33 cellular contexts compared by ENCODE assay signal in the genomic region with DNA sequence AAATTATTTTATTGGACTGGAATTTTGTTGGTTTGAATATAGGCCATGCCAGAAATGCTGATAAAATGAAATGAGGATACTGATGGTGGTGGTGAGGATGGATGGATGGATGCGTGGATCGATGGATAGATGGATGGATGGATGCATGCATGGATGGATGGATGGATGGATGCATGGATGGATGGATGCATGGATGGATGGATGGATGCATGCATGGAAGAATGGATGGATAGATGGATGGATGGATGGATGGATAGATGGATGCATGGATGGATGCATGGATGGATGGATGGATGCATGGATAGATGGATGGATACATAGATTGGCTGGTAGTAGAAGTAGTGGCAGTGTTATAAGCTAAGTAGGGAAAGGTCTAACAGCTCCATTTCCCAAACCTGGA. TPM values are rescaled to one million over a fixed set of nuclear protein-coding genes. Genes with fewer than 3 reads are reported as not detected.
"Had no signal": no experiment of that assay in that cellular context is flagged by ENCODE, and none has a peak within 500 bp of the region (broad histone marks: within the 10 kb centered on the region; RNA-seq: fewer than 3 reads in every experiment).

No MANE protein-coding gene starts in this region.

- H3K27ac ChIP-seq: ascending aorta, KMS-11, SJCRH30, SK-N-MC, WERI-Rb-1 had no signal

- ATAC-seq: activated CD8-positive, alpha-beta memory T cell treated with anti-CD3 and anti-CD28 coated beads, Interleukin-2, amount 10 ng/mL, durations not matched to agents 7 days and 5 days; activated T-helper 17 cell treated with anti-CD3 and anti-CD28 coated beads, Interleukin-2, amount 50 U/mL, for 72 hours; Panc1; T-helper 17 cell had no signal

- H3K27me3 Mint-ChIP-seq: T-helper 17 cell had no signal

- H3K9me3 Mint-ChIP-seq: activated T-helper 17 cell treated with anti-CD3 and anti-CD28 coated beads, Interleukin-2, amount 50 U/mL, for 72 hours had no signal

- DNase-seq: activated CD4-positive, alpha-beta T cell treated with anti-CD3 and anti-CD28 coated beads for 1 hour; activated CD4-positive, alpha-beta T cell treated with anti-CD3 and anti-CD28 coated beads for 48 hours; activated CD4-positive, alpha-beta T cell treated with anti-CD3 and anti-CD28 coated beads, Interleukin-2, amount 50 U/mL, for 4 hours; activated CD4-positive, CD25-positive, alpha-beta regulatory T cell; activated CD8-positive, alpha-beta memory T cell treated with anti-CD3 and anti-CD28 coated beads for 24 hours; activated CD8-positive, alpha-beta memory T cell treated with anti-CD3 and anti-CD28 coated beads, Interleukin-2, amount 10 ng/mL, durations not matched to agents 7 days and 5 days; activated CD8-positive, alpha-beta memory T cell treated with anti-CD3 and anti-CD28 coated beads, Interleukin-2, amount 50 U/mL, for 48 hours; activated gamma-delta T cell; activated naive CD4-positive, alpha-beta T cell treated with Interleukin-2 at 50 U/mL for 16 hours; activated T-cell treated with anti-CD3 and anti-CD28 coated beads, Interleukin-2, amount 50 U/mL, for 48 hours; cerebellar nuclear complex; MM.1S; MV-4-11; NCI-H1092; NCI-H1436 treated with DMSO at 0.1 percent for 48 hours; NCI-H1694 treated with DMSO at 0.1 percent for 48 hours; NCI-H345; NCI-H524 treated with DMSO at 0.1 percent for 48 hours; SHP77; SJCRH30; T-helper 17 cell; T1000; WERI-Rb-1 had no signal

- H3K27me3 ChIP-seq: ascending aorta, breast epithelium had no signal

- H3K36me3 Mint-ChIP-seq: activated naive CD8-positive, alpha-beta T cell had no signal

- H3K9me3 ChIP-seq: ascending aorta, breast epithelium, SJCRH30 had no signal

- H3K27ac Mint-ChIP-seq: activated CD8-positive, alpha-beta memory T cell treated with anti-CD3 and anti-CD28 coated beads, Interleukin-2, amount 10 ng/mL, durations not matched to agents 7 days and 5 days; activated naive CD8-positive, alpha-beta T cell; activated T-helper 17 cell treated with anti-CD3 and anti-CD28 coated beads, Interleukin-2, amount 50 U/mL, for 72 hours; T-helper 17 cell had no signal

- H3K36me3 ChIP-seq: ascending aorta, breast epithelium, SJCRH30, WERI-Rb-1 had no signal

- H3K4me3 ChIP-seq: ascending aorta, breast epithelium, SJCRH30, SK-N-MC had no signal

- H3K4me3 Mint-ChIP-seq: activated naive CD8-positive, alpha-beta T cell; activated T-helper 17 cell treated with anti-CD3 and anti-CD28 coated beads, Interleukin-2, amount 50 U/mL, for 72 hours; T-helper 17 cell had no signal

- H3K4me2 ChIP-seq: KMS-11 had no signal

- H3K9ac ChIP-seq: KMS-11 had no signal

RNA-seq across cellular contexts. Expression of gene CPN2, which starts 40.1 kb away (rescaled TPM):
- total RNA-seq: activated CD8-positive, alpha-beta memory T cell treated with anti-CD3 and anti-CD28 coated beads, Interleukin-2, amount 10 ng/mL, durations not matched to agents 7 days and 5 days; activated T-helper 17 cell treated with anti-CD3 and anti-CD28 coated beads, Interleukin-2, amount 50 U/mL, for 72 hours; ascending aorta; LHCN-M2; NCI-H460; RPMI7951; SJCRH30; T-helper 17 cell had no signal

RNA-seq across cellular contexts. Expression of gene LRRC15, which starts 58.5 kb away (rescaled TPM):
- total RNA-seq: activated CD8-positive, alpha-beta memory T cell treated with anti-CD3 and anti-CD28 coated beads, Interleukin-2, amount 10 ng/mL, durations not matched to agents 7 days and 5 days; activated T-helper 17 cell treated with anti-CD3 and anti-CD28 coated beads, Interleukin-2, amount 50 U/mL, for 72 hours; ascending aorta; NCI-H460; T-helper 17 cell had no signal
